8 cellular contexts compared by ENCODE assay signal in genomic region chr12:55927588-55928502, GRCh38. TPM values are rescaled to one million over a fixed set of nuclear protein-coding genes. Genes with fewer than 3 reads are reported as not detected.
DNase-seq lines count a peak whose midpoint lies in the region; ATAC-seq and TF ChIP-seq lines count a peak whose summit lies in the region.

Gene PYM1, minus strand, starts transcription at chr12:55927894. Its CDS starts 133 bp downstream, at chr12:55927761.

- H3K9ac ChIP-seq in fibroblast of lung (ENCODE audit: insufficient read depth, low read length) = peak within 1 kb of the TSS; percentile 90
- H3K9ac ChIP-seq in muscle layer of colon (ENCODE audit: low read length) = peak within 1 kb of the TSS; percentile 100

- peaks cover 59% of the 10 kb centered on the region for H3K36me3 Mint-ChIP-seq in Calu3 (ENCODE audit: insufficient read depth, unreplicated experiment)
- peaks cover 26% of the 10 kb centered on the region for H3K36me3 Mint-ChIP-seq in activated T-helper 1 cell treated with anti-CD3 and anti-CD28 coated beads, Interleukin-12 subunit alpha, Interleukin-12 subunit beta, Interleukin-2, Interleukin-4 antibody, amounts not matched to agents 30 ng/mL and 10 ng/mL and 1 ng/mL, durations not matched to agents 14 hours and 24 hours and 36 hours (ENCODE audit: low read depth)

- TF ChIP-seq CTCF in Calu3 (IDR thresholded peaks at IDR 0.05; ENCODE audit: unreplicated experiment) = no peak
- no peak for TF ChIP-seq CTCF in HL-60 (IDR thresholded peaks at IDR 0.05; ENCODE audit: insufficient read depth, low read length)
- TF ChIP-seq CTCF in PC-9 (conservative IDR thresholded peaks at IDR 0.05) = no peak; the same call in 1 of the 2 replicates
- no peak for TF ChIP-seq CTCF in fibroblast of lung (conservative IDR thresholded peaks at IDR 0.05 in 1 of 2, IDR thresholded peaks at IDR 0.05 in 1 of 2; ENCODE audit: low read depth in 1 of 2, low read length in 2 of 2)

- H3F3A ChIP-seq in PC-9 (ENCODE audit: insufficient read depth, low read depth) = peaks cover 67% of the 10 kb centered on the region

- peaks cover 7% of the 10 kb centered on the region; the same call in 1 of the 2 replicates for H3K36me3 ChIP-seq in PC-9 (ENCODE audit: low read depth)
- H3K36me3 ChIP-seq in fibroblast of lung (ENCODE audit: control insufficient read depth, insufficient read depth, low read length) = no peaks in the 10 kb centered on the region
- no peaks in the 10 kb centered on the region for H3K36me3 ChIP-seq in muscle layer of colon (ENCODE audit: insufficient read depth, low read length)

- H2AFZ ChIP-seq in PC-9 (peak within 1 kb of the TSS; percentile 92), fibroblast of lung (ENCODE audit: low read length) (peak within 1 kb of the TSS; percentile 86)

- H3K4me2 ChIP-seq in PC-9 (peak within 1 kb of the TSS; percentile 98), fibroblast of lung (ENCODE audit: extremely low read depth, insufficient read depth, low read length) (peak within 1 kb of the TSS; percentile 81)

- POLR2A ChIA-PET in PC-9 (lab: Charles Lee; ENCODE audit: unreplicated experiment) = interaction anchor here (0.6 to 0.9 kb wide), 4 partner anchors 69 to 187 kb away, joined by 4 to 7 read pairs (median 4); partner anchors contain the start of genes ORMDL2, SARNP and SUOX

- H3K27ac Mint-ChIP-seq in Calu3 (ENCODE audit: unreplicated experiment) = peak within 1 kb of the TSS; percentile 95
- H3K27ac Mint-ChIP-seq in activated T-helper 1 cell treated with anti-CD3 and anti-CD28 coated beads, Interleukin-12 subunit alpha, Interleukin-12 subunit beta, Interleukin-2, Interleukin-4 antibody, amounts not matched to agents 30 ng/mL and 10 ng/mL and 1 ng/mL, durations not matched to agents 14 hours and 24 hours and 36 hours = peak within 1 kb of the TSS; percentile 98

- peaks cover 55% of the 10 kb centered on the region for H3K79me2 ChIP-seq in PC-9 (ENCODE audit: low read depth)
- H3K79me2 ChIP-seq in fibroblast of lung (ENCODE audit: control insufficient read depth, insufficient read depth, low read length) = peaks cover 33% of the 10 kb centered on the region

- no peaks in the 10 kb centered on the region for H3K9me2 ChIP-seq in PC-9 (ENCODE audit: insufficient read depth)

- DNase-seq in Calu3 = peak; percentile 74
- DNase-seq in HL-60 (ENCODE audit: low read depth in 1 of 2, low spot score in 1 of 2) = peak; percentile 92 to 97
- DNase-seq in PC-9 = peak; percentile 88 to 90
- DNase-seq in activated T-helper 1 cell treated with anti-CD3 and anti-CD28 coated beads, Interleukin-12 subunit alpha, Interleukin-12 subunit beta, Interleukin-2, Interleukin-4 antibody, amounts not matched to agents 30 ng/mL and 10 ng/mL and 1 ng/mL, durations not matched to agents 14 hours and 24 hours and 36 hours (ENCODE audit: low spot score) = peak; percentile 66
- DNase-seq in fibroblast of lung (ENCODE audit: low read depth in 2 of 2) = peak; percentile 64 to 75
- peak; percentile 32 for DNase-seq in stromal cell of bone marrow (ENCODE audit: low read depth)

- intact Hi-C loops in Calu3 (cut with micrococcal nuclease; ENCODE audit: unreplicated experiment) = loop anchor here (2.0 kb wide), 2 partner anchors 45 to 99 kb away; partner anchors contain the start of gene DNAJC14
- intact Hi-C loops in PC-9 (cut with micrococcal nuclease; ENCODE audit: unreplicated experiment) = loop anchor here (1.0 to 5.0 kb wide), 3 partner anchors 99 to 113 kb away; partner anchors contain the start of genes DNAJC14, ORMDL2, RPS26 and SARNP
- intact Hi-C loops in activated T-helper 1 cell treated with anti-CD3 and anti-CD28 coated beads, Interleukin-12 subunit alpha, Interleukin-12 subunit beta, Interleukin-2, Interleukin-4 antibody, amounts not matched to agents 30 ng/mL and 10 ng/mL and 1 ng/mL, durations not matched to agents 14 hours and 24 hours and 36 hours (cut with micrococcal nuclease) = loop anchor here (1.0 to 5.0 kb wide), 9 partner anchors 12 to 1824 kb away; partner anchors contain the start of genes CDK4, DDIT3, DNAJC14 and MBD6

- CTCF ChIA-PET in Calu3 (lab: Charles Lee) (interaction anchor here (0.5 to 1.2 kb wide), 7 partner anchors 12 to 1451 kb away, joined by 3 to 8 read pairs (median 4); partner anchors contain the start of gene DNAJC14), PC-9 (lab: Charles Lee) (interaction anchor here (0.6 to 1.7 kb wide), 7 partner anchors 13 to 1151 kb away, joined by 4 to 30 read pairs (median 9); partner anchors contain the start of genes BLOC1S1, DNAJC14, NEMP1 and ORMDL2)

- H3K4me1 Mint-ChIP-seq in Calu3 (ENCODE audit: low read depth, unreplicated experiment) = peaks cover 34% of the 10 kb centered on the region
- H3K4me1 Mint-ChIP-seq in activated T-helper 1 cell treated with anti-CD3 and anti-CD28 coated beads, Interleukin-12 subunit alpha, Interleukin-12 subunit beta, Interleukin-2, Interleukin-4 antibody, amounts not matched to agents 30 ng/mL and 10 ng/mL and 1 ng/mL, durations not matched to agents 14 hours and 24 hours and 36 hours (ENCODE audit: low read depth) = peaks cover 48% of the 10 kb centered on the region

- H3K9me3 ChIP-seq in PC-9 (ENCODE audit: insufficient read depth, low read depth) (no peaks in the 10 kb centered on the region), fibroblast of lung (ENCODE audit: control insufficient read depth, insufficient read depth, low read depth, low read length) (no peaks in the 10 kb centered on the region), muscle layer of colon (ENCODE audit: low read length) (no peaks in the 10 kb centered on the region)

- H3K27me3 ChIP-seq in HL-60 (ENCODE audit: insufficient read depth, poor library complexity, severe bottlenecking) (no peaks in the 10 kb centered on the region), PC-9 (ENCODE audit: insufficient read depth, low read depth) (no peaks in the 10 kb centered on the region), fibroblast of lung (ENCODE audit: control insufficient read depth, insufficient read depth, low read length) (no peaks in the 10 kb centered on the region), muscle layer of colon (ENCODE audit: control insufficient read depth in 1 of 2, insufficient read depth in 2 of 2, low read length in 2 of 2) (no peaks in the 10 kb centered on the region)

- peak within 1 kb of the TSS; percentile 95 for H3K4me3 Mint-ChIP-seq in Calu3 (ENCODE audit: low read depth, unreplicated experiment)
- H3K4me3 Mint-ChIP-seq in activated T-helper 1 cell treated with anti-CD3 and anti-CD28 coated beads, Interleukin-12 subunit alpha, Interleukin-12 subunit beta, Interleukin-2, Interleukin-4 antibody, amounts not matched to agents 30 ng/mL and 10 ng/mL and 1 ng/mL, durations not matched to agents 14 hours and 24 hours and 36 hours = peak within 1 kb of the TSS; percentile 99

- H3K27ac ChIP-seq in HL-60 (replicated peaks) (peak within 1 kb of the TSS; percentile 93), PC-9 (peak within 1 kb of the TSS; percentile 83), fibroblast of lung (ENCODE audit: insufficient read depth, low read length) (peak within 1 kb of the TSS; percentile 94), muscle layer of colon (ENCODE audit: low read depth, low read length) (peak within 1 kb of the TSS; percentile 92)

- H4K20me1 ChIP-seq in PC-9 (ENCODE audit: insufficient read depth) (no peaks in the 10 kb centered on the region), fibroblast of lung (ENCODE audit: control insufficient read depth, extremely low read depth, insufficient read depth, low read length) (no peaks in the 10 kb centered on the region)

- BruUV-seq in Calu3 (replicated peaks; lab: Mats Ljungman, UMichigan) = no TSS peak
- TSS peak; percentile 5 for BruUV-seq in PC-9 (replicated peaks; lab: Mats Ljungman, UMichigan)

- H3K4me1 ChIP-seq in PC-9 (replicated peaks; ENCODE audit: insufficient read depth) (peaks cover 43% of the 10 kb centered on the region), fibroblast of lung (ENCODE audit: control insufficient read depth, extremely low read depth, insufficient read depth, low read length) (peaks cover 16% of the 10 kb centered on the region), muscle layer of colon (ENCODE audit: insufficient read depth, low read length) (peaks cover 40% of the 10 kb centered on the region)

- no peaks in the 10 kb centered on the region for H3K27me3 Mint-ChIP-seq in Calu3 (ENCODE audit: unreplicated experiment)
- H3K27me3 Mint-ChIP-seq in activated T-helper 1 cell treated with anti-CD3 and anti-CD28 coated beads, Interleukin-12 subunit alpha, Interleukin-12 subunit beta, Interleukin-2, Interleukin-4 antibody, amounts not matched to agents 30 ng/mL and 10 ng/mL and 1 ng/mL, durations not matched to agents 14 hours and 24 hours and 36 hours (ENCODE audit: insufficient read depth) = no peaks in the 10 kb centered on the region

- peak within 1 kb of the TSS; percentile 77 for H3K4me3 ChIP-seq in HL-60 (replicated peaks; ENCODE audit: insufficient read depth, low read length)
- H3K4me3 ChIP-seq in PC-9 = peak within 1 kb of the TSS; percentile 100
- H3K4me3 ChIP-seq in fibroblast of lung (replicated peaks in 1 of 4; ENCODE audit: control extremely low read depth in 1 of 4, insufficient read depth in 1 of 4, low read depth in 3 of 4, low read length in 4 of 4) = peak within 1 kb of the TSS; percentile 84 to 100 (median 98)
- peak within 1 kb of the TSS; percentile 96 to 100 for H3K4me3 ChIP-seq in muscle layer of colon (ENCODE audit: low read depth in 1 of 2, low read length in 2 of 2)

- no peaks in the 10 kb centered on the region for H3K9me3 Mint-ChIP-seq in Calu3 (ENCODE audit: low read depth, unreplicated experiment)
- no peaks in the 10 kb centered on the region for H3K9me3 Mint-ChIP-seq in activated T-helper 1 cell treated with anti-CD3 and anti-CD28 coated beads, Interleukin-12 subunit alpha, Interleukin-12 subunit beta, Interleukin-2, Interleukin-4 antibody, amounts not matched to agents 30 ng/mL and 10 ng/mL and 1 ng/mL, durations not matched to agents 14 hours and 24 hours and 36 hours

- peak; percentile 35 for ATAC-seq in GM19467 (IDR thresholded peaks at IDR 0.05; ENCODE audit: unreplicated experiment)

RNA-seq across cellular contexts. Expression of gene PYM1, which starts in this region (rescaled TPM):
- total RNA-seq in Calu3 (2022) (33.6 and 35.4 TPM in 2 replicates), PC-9 (2021) (45.4 and 54.0 TPM in 2 replicates), fibroblast of lung (28.5 and 38.6 TPM in 2 replicates)
- total RNA-seq in activated T-helper 1 cell treated with anti-CD3 and anti-CD28 coated beads, Interleukin-12 subunit alpha, Interleukin-12 subunit beta, Interleukin-2, Interleukin-4 antibody, amounts not matched to agents 30 ng/mL and 10 ng/mL and 1 ng/mL, durations not matched to agents 14 hours and 24 hours and 36 hours = 38.8 and 40.5 TPM in 2 replicates
- polyA plus RNA-seq in fibroblast of lung = 27.8 and 29.3 TPM in 2 replicates
- 30.1 and 30.3 TPM in 2 replicates for polyA plus RNA-seq in fibroblast of lung (2012)
- polyA minus RNA-seq in fibroblast of lung (ENCODE audit: low replicate concordance) = 8.1 and 16.2 TPM in 2 replicates

Comparison
In these comparisons a context has a peak if more than half of its experiments do, and no peak if none do; other contexts are left out.
1. Peak in every context shown above with its lines: DNase-seq, ATAC-seq, H3K4me3 ChIP-seq and H3K27ac ChIP-seq.
2. DNase-seq: peak in every context shown above with its lines; median percentile 94 in HL-60; 89 in PC-9; 74 in Calu3; 70 in fibroblast of lung; 66 in activated T-helper 1 cell treated with anti-CD3 and anti-CD28 coated beads, Interleukin-12 subunit alpha, Interleukin-12 subunit beta, Interleukin-2, Interleukin-4 antibody, amounts not matched to agents 30 ng/mL and 10 ng/mL and 1 ng/mL, durations not matched to agents 14 hours and 24 hours and 36 hours; 32 in stromal cell of bone marrow.